14 cellular contexts compared by ENCODE assay signal in the genomic region with DNA sequence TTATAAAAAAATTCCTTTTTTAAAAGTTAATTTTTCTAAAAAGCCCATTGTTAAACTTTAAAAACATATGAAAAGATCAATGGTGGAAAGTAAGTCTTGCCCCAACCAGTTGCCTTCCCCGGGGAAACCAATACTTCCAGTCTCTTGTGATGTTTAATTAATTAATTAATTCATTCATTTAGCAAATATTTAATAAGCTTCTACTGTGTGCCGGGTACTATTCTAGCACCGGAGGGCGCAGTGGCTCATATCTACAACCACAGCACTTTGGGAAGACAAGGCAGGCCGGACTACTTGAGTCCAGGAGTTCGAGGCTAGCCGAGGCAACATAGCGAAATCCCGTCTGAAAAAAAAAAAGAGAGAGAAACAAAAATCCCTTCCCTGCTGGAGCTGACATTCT.
DNase-seq lines count a peak whose midpoint lies in the region; ATAC-seq, FAIRE-seq and TF ChIP-seq lines count a peak whose summit lies in the region.
"Had no signal": no experiment of that assay in that cellular context is flagged by ENCODE, and none has a peak within 500 bp of the region (broad histone marks: within the 10 kb centered on the region; RNA-seq: fewer than 3 reads in every experiment).

No MANE protein-coding gene starts in this region.

- POLR2A ChIA-PET in IMR-90 (lab: Charles Lee; ENCODE audit: unreplicated experiment) = no interaction called here

- in situ Hi-C loops in IMR-90 (cut with MboI; ENCODE audit: low sequenced_read_pairs) = no loop called here

- no peak overlapping the region for H3K4me2 ChIP-seq in IMR-90 (ENCODE audit: low read depth, low read length)
- H3K4me2 ChIP-seq in keratinocyte (ENCODE audit: control insufficient read depth, extremely low read depth, insufficient read depth, low read depth, low read length) = no peak overlapping the region

- CTCF ChIA-PET in IMR-90 (lab: Yijun Ruan, JAX) = interaction anchor here (0.6 to 1.0 kb wide), 3 partner anchors 29 to 786 kb away, joined by 3 to 5 read pairs (median 3); no protein-coding TSS in a partner anchor

- H3K27ac ChIP-seq in IMR-90 (ENCODE audit: insufficient read depth, low read length) = no peak overlapping the region
- H3K27ac ChIP-seq in WERI-Rb-1 = no peak overlapping the region
- H3K27ac ChIP-seq in keratinocyte (ENCODE audit: control insufficient read depth, insufficient read depth, low read length) = no peak overlapping the region
- H3K27ac ChIP-seq: skin epidermis, thoracic aorta had no signal

- H3K4me3 ChIP-seq in IMR-90 (ENCODE audit: insufficient read depth, low read depth, low read length) (no peak overlapping the region), WERI-Rb-1 (ENCODE audit: low read depth, low read length) (no peak overlapping the region), keratinocyte (ENCODE audit: control insufficient read depth in 2 of 3, extremely low read depth in 1 of 3, insufficient read depth in 2 of 3, low read depth in 1 of 3, low read length in 3 of 3) (no peak overlapping the region)
- H3K4me3 ChIP-seq: skin epidermis, thoracic aorta had no signal

- no peak overlapping the region for H4K5ac ChIP-seq in IMR-90 (ENCODE audit: low read depth, low read length)

- ATAC-seq in IMR-90 (ENCODE audit: low read depth) = no peak
- ATAC-seq: natural killer cell treated with Interleukin-12 subunit alpha and Interleukin-12 subunit beta and Interleukin-15 and Interleukin-18, amount 100 ng/mL, for 72 hours had no signal

- H3K14ac ChIP-seq in IMR-90 (replicated peaks; ENCODE audit: low read depth, low read length) = no peak overlapping the region

- no peak overlapping the region for H3K4ac ChIP-seq in IMR-90 (ENCODE audit: low read depth, low read length)

- no peaks in the 10 kb centered on the region for H3K79me2 ChIP-seq in keratinocyte (ENCODE audit: control insufficient read depth, insufficient read depth, low read length)

- H2BK20ac ChIP-seq in IMR-90 (ENCODE audit: low read depth, low read length) = no peak overlapping the region

- no peak overlapping the region for H3K18ac ChIP-seq in IMR-90 (ENCODE audit: low read depth, low read length)

- no peak for TF ChIP-seq POLR2A in IMR-90 (IDR thresholded peaks at IDR 0.05; ENCODE audit: low read depth, low read length)

- no peak overlapping the region for H2BK5ac ChIP-seq in IMR-90 (ENCODE audit: low read depth, low read length, poor library complexity, severe bottlenecking)

- H2AFZ ChIP-seq in IMR-90 (replicated peaks; ENCODE audit: low read length, poor library complexity) (no peak overlapping the region), keratinocyte (ENCODE audit: control insufficient read depth, low read length) (no peak overlapping the region)

- H4K20me1 ChIP-seq in IMR-90 (ENCODE audit: insufficient read depth, low read length) (peaks cover 11% of the 10 kb centered on the region), keratinocyte (ENCODE audit: control insufficient read depth, extremely low read depth, insufficient read depth, low read length) (peaks cover 2% of the 10 kb centered on the region)

- H3K79me1 ChIP-seq in IMR-90 (ENCODE audit: low read depth in 1 of 2, low read length in 2 of 2) = peaks cover 14 to 24% of the 10 kb centered on the region in 2 experiments; a peak in 3 of 4 replicates

- peaks cover 12% of the 10 kb centered on the region for H3K36me3 ChIP-seq in IMR-90 (ENCODE audit: control insufficient read depth, insufficient read depth, low read length)
- H3K36me3 ChIP-seq in WERI-Rb-1 = peaks cover 3% of the 10 kb centered on the region; the same call in 1 of the 2 replicates
- peaks cover 2 to 5% of the 10 kb centered on the region in 2 experiments for H3K36me3 ChIP-seq in keratinocyte (ENCODE audit: control insufficient read depth in 2 of 2, extremely low read depth in 1 of 2, insufficient read depth in 2 of 2, low read length in 2 of 2)

- H2BK15ac ChIP-seq in IMR-90 (ENCODE audit: low read depth, low read length) = no peak overlapping the region

- H2AK9ac ChIP-seq in IMR-90 (replicated peaks; ENCODE audit: low read depth, low read length, poor library complexity) = no peak overlapping the region

- H3K23ac ChIP-seq in IMR-90 (ENCODE audit: low read depth, low read length) = no peak overlapping the region

- DNase-seq in DMS 273 (lab: John Stamatoyannopoulos, UW; ENCODE audit: unreplicated experiment) (peak; percentile 37), IMR-90 (peak; percentile 51), WERI-Rb-1 (peak; percentile 21), keratinocyte (ENCODE audit: low read depth, low spot score) (no peak), posterior cingulate gyrus (no peak), NCI-H1436 (lab: John Stamatoyannopoulos, UW) (no peak)
- no peak for DNase-seq in stimulated activated CD4-positive, alpha-beta T cell treated with anti-CD3 and anti-CD28 coated beads, Interleukin-4, amount 100 ng/mL, for 24 hours
- DNase-seq: activated CD4-positive, alpha-beta T cell treated with anti-CD3 and anti-CD28 coated beads for 4 hours; central memory CD4-positive, alpha-beta T cell; kidney; NCI-H226 had no signal

- BruUV-seq in IMR-90 (replicated peaks; lab: Mats Ljungman, UMichigan) = no TSS peak

- peaks cover 16% of the 10 kb centered on the region for H3K9me1 ChIP-seq in IMR-90 (ENCODE audit: insufficient read depth, low read length)
- H3K9me1 ChIP-seq in keratinocyte (ENCODE audit: control insufficient read depth, extremely low read depth, insufficient read depth, low read length) = no peaks in the 10 kb centered on the region

- no peak for FAIRE-seq in keratinocyte (lab: Jason Lieb, UNC)
- FAIRE-seq: kidney had no signal

- intact Hi-C loops in IMR-90 (cut with micrococcal nuclease) (loop anchor here (1.0 kb wide), 1 partner anchor 93 kb away; no protein-coding TSS in a partner anchor), posterior cingulate gyrus (cut with DNase I) (no loop called here)

- no peak overlapping the region for H2BK120ac ChIP-seq in IMR-90 (ENCODE audit: low read depth, low read length)

- no peak overlapping the region for H2AK5ac ChIP-seq in IMR-90 (ENCODE audit: low read depth, low read length)

- H3K27me3 ChIP-seq in IMR-90 (ENCODE audit: control insufficient read depth, insufficient read depth, low read length) (no peaks in the 10 kb centered on the region), WERI-Rb-1 (ENCODE audit: insufficient read depth, low read depth, severe bottlenecking) (no peaks in the 10 kb centered on the region), keratinocyte (ENCODE audit: control insufficient read depth, extremely low read depth, insufficient read depth, low read length) (no peaks in the 10 kb centered on the region)

- H4K91ac ChIP-seq in IMR-90 (ENCODE audit: insufficient read depth, low read depth, low read length) = no peak overlapping the region

- dilution Hi-C loops in IMR-90 (cut with HindIII; ENCODE audit: low sequenced_read_pairs, unreplicated experiment) = no loop called here
- dilution Hi-C loops in keratinocyte (cut with MboI; ENCODE audit: extremely low pct_ligation_motif_present, low sequenced_read_pairs) = no loop called here

- no CpG with 5 or more reads among the region's 9 CpGs for WGBS in IMR-90 (ENCODE audit: extremely low coverage in 2 of 2, insufficient read length in 1 of 2), 2 experiments

- H3K9me3 ChIP-seq in IMR-90 (ENCODE audit: control insufficient read depth, insufficient read depth, low read length) = no peaks in the 10 kb centered on the region
- H3K9me3 ChIP-seq in WERI-Rb-1 (ENCODE audit: severe bottlenecking) = no peaks in the 10 kb centered on the region
- no peaks in the 10 kb centered on the region for H3K9me3 ChIP-seq in keratinocyte (ENCODE audit: control insufficient read depth, low read depth, low read length)
- H3K9me3 ChIP-seq: thoracic aorta had no signal

- no peak overlapping the region for H3K56ac ChIP-seq in IMR-90 (ENCODE audit: extremely low read depth, insufficient read depth, low read length)

- no peak overlapping the region for H3K9ac ChIP-seq in IMR-90 (ENCODE audit: low read depth, low read length)
- no peak overlapping the region for H3K9ac ChIP-seq in keratinocyte (ENCODE audit: control insufficient read depth, extremely low read depth, insufficient read depth, low read length)

- H3K4me1 ChIP-seq in IMR-90 (ENCODE audit: control insufficient read depth, insufficient read depth, low read length) = no peaks in the 10 kb centered on the region
- H3K4me1 ChIP-seq in keratinocyte (ENCODE audit: control insufficient read depth, extremely low read depth, insufficient read depth, low read length) = no peaks in the 10 kb centered on the region

- H4K8ac ChIP-seq in IMR-90 (ENCODE audit: low read depth in 2 of 2, low read length in 2 of 2) = no peak overlapping the region

- peak; percentile 43 for TF ChIP-seq CTCF in IMR-90 (conservative IDR thresholded peaks at IDR 0.05; ENCODE audit: low read depth, low read length)
- TF ChIP-seq CTCF in WERI-Rb-1 (IDR thresholded peaks at IDR 0.05; ENCODE audit: low read depth, low read length) = 0 out of 2 replicates have a peak, but pooled peaks have one; percentile 19
- TF ChIP-seq CTCF in keratinocyte (optimal IDR thresholded peaks at IDR 0.05 in 1 of 3, IDR thresholded peaks at IDR 0.05 in 1 of 3, conservative IDR thresholded peaks at IDR 0.05 in 1 of 3; ENCODE audit: extremely low read depth in 1 of 3, insufficient read depth in 2 of 3, low read length in 3 of 3) = peak; percentile 9 to 25 (median 20)

- peak; percentile 54 for TF ChIP-seq RAD21 in IMR-90 (IDR thresholded peaks at IDR 0.05; ENCODE audit: low read length)

TF ChIP-seq in IMR-90, 13 proteins besides CTCF, POLR2A, EP300 and RAD21:
- TF ChIP-seq SMC3 (IDR thresholded peaks at IDR 0.05; ENCODE audit: low read depth, low read length) (peak; percentile 56), MXI1 (IDR thresholded peaks at IDR 0.05; ENCODE audit: borderline replicate concordance, low read depth, low read length) (no peak), USF2 (IDR thresholded peaks at IDR 0.05; ENCODE audit: low read depth, low read length) (no peak)

Comparison
In these comparisons a context has a peak if more than half of its experiments do, and no peak if none do; other contexts are left out.
1. DNase-seq: peak in DMS 273 (single experiment), IMR-90 (single experiment) and WERI-Rb-1 (single experiment); none in keratinocyte (single experiment), posterior cingulate gyrus (0 of 10), NCI-H1436 (single experiment) and stimulated activated CD4-positive, alpha-beta T cell treated with anti-CD3 and anti-CD28 coated beads, Interleukin-4, amount 100 ng/mL, for 24 hours (single experiment).
2. Peak in every context shown above with its lines, with median percentiles within 50 percentile points of each other: CTCF ChIP-seq.